Comparison of ENCODE assay signal across 21 cellular contexts in genomic region chr15:85488997-85489396, GRCh38.
DNase-seq lines count a peak whose midpoint lies in the region; ATAC-seq, FAIRE-seq and TF ChIP-seq lines count a peak whose summit lies in the region.
"Had no signal": no experiment of that assay in that cellular context is flagged by ENCODE, and none has a peak within 500 bp of the region (broad histone marks: within the 10 kb centered on the region; RNA-seq: fewer than 3 reads in every experiment).

No MANE protein-coding gene starts in this region.

- no peaks in the 10 kb centered on the region for H3K36me3 ChIP-seq in mammary epithelial cell (ENCODE audit: insufficient read depth, low read length)
- H3K36me3 ChIP-seq: MG63 had no signal

- no peak overlapping the region for H3K9ac ChIP-seq in mammary epithelial cell (ENCODE audit: insufficient read depth, low read length)

- no peaks in the 10 kb centered on the region for H3K9me3 ChIP-seq in mammary epithelial cell (replicated peaks; ENCODE audit: insufficient read depth, low read length)
- H3K9me3 ChIP-seq: Caco-2, gastroesophageal sphincter, MG63, psoas muscle, spleen had no signal

- ATAC-seq in GM19463 (IDR thresholded peaks at IDR 0.05; ENCODE audit: unreplicated experiment) = peak; percentile 42
- ATAC-seq: gastroesophageal sphincter, psoas muscle had no signal

- TF ChIP-seq CTCF in mammary epithelial cell (conservative IDR thresholded peaks at IDR 0.05 in 1 of 2, IDR thresholded peaks at IDR 0.05 in 1 of 2; ENCODE audit: extremely low read depth in 1 of 2, insufficient read depth in 1 of 2, low read depth in 1 of 2, low read length in 2 of 2) = no peak
- no peak for TF ChIP-seq CTCF in D721Med (IDR thresholded peaks at IDR 0.05; ENCODE audit: insufficient read depth, missing control alignments)

- H3K4me1 ChIP-seq in mammary epithelial cell (ENCODE audit: insufficient read depth, low read length) = peaks cover 25% of the 10 kb centered on the region
- H3K4me1 ChIP-seq: psoas muscle had no signal

- CTCF ChIA-PET in mammary epithelial cell (lab: Charles Lee; ENCODE audit: low non-redundant PET) = no interaction called here

- BruUV-seq in mammary epithelial cell (replicated peaks; lab: Mats Ljungman, UMichigan) = no TSS peak

- no peak overlapping the region for H2AFZ ChIP-seq in mammary epithelial cell (ENCODE audit: low read depth, low read length)

- H3K27ac ChIP-seq in mammary epithelial cell (ENCODE audit: insufficient read depth, low read depth, low read length) = peak overlapping the region; percentile 27
- H3K27ac ChIP-seq: cardiac muscle cell, psoas muscle, SK-N-MC, spleen had no signal

- H3K4me2 ChIP-seq in mammary epithelial cell (ENCODE audit: insufficient read depth, low read depth, low read length) = peak overlapping the region; percentile 32

- intact Hi-C loops in mammary epithelial cell (cut with micrococcal nuclease) = loop anchor here (5.0 to 10.0 kb wide), 2 partner anchors 243 to 356 kb away; no protein-coding TSS in a partner anchor

- H3K79me2 ChIP-seq in mammary epithelial cell (ENCODE audit: insufficient read depth, low read length) = peaks cover 94% of the 10 kb centered on the region

- no peak for FAIRE-seq in D721Med (lab: Jason Lieb, UNC)

- in situ Hi-C loops in Caki2 (cut with HindIII; ENCODE audit: low pct_unique_long_range_greater_than_20kb, low sequenced_read_pairs) = no loop called here
- in situ Hi-C loops in mammary epithelial cell (cut with MboI; ENCODE audit: low sequenced_read_pairs in 2 of 2) = loop anchor here (10.0 to 25.0 kb wide), 2 partner anchors 154 to 177 kb away; no protein-coding TSS in a partner anchor

- dilution Hi-C loops in mammary epithelial cell (cut with HindIII; ENCODE audit: low sequenced_read_pairs) = loop anchor here (5.0 kb wide), 1 partner anchor 83 kb away; no protein-coding TSS in a partner anchor

- 6% methylated on average over 1 of the region's 1 CpG for WGBS in mammary epithelial cell (ENCODE audit: low coverage, missing lambda C conversion rate)

- H4K20me1 ChIP-seq in mammary epithelial cell (ENCODE audit: insufficient read depth, low read length) = no peaks in the 10 kb centered on the region

- H3K27me3 ChIP-seq in mammary epithelial cell (ENCODE audit: insufficient read depth, low read length) = no peaks in the 10 kb centered on the region
- H3K27me3 ChIP-seq: cardiac muscle cell, gastroesophageal sphincter, MG63, spleen had no signal

- H3K4me3 ChIP-seq in mammary epithelial cell (replicated peaks in 1 of 3; ENCODE audit: insufficient read depth in 1 of 3, low read depth in 2 of 3, low read length in 3 of 3) = no peak overlapping the region
- H3K4me3 ChIP-seq: cardiac muscle cell, gastroesophageal sphincter, MG63, psoas muscle, SK-N-MC, spleen had no signal

- peak; percentile 37 for DNase-seq in Caki2 (ENCODE audit: low read depth)
- peak; percentile 88 for DNase-seq in mammary epithelial cell
- DNase-seq in renal cortical epithelial cell (ENCODE audit: low read depth) = peak; percentile 56
- DNase-seq in D721Med (ENCODE audit: insufficient read length, low spot score) = no peak
- no peak for DNase-seq in hippocampal formation (lab: John Stamatoyannopoulos, UW)
- no peak for DNase-seq in NK-92 (lab: John Stamatoyannopoulos, UW; ENCODE audit: unreplicated experiment)
- DNase-seq: activated gamma-delta T cell; Caco-2; H9; kidney glomerular epithelial cell; MG63; NCI-H146; NCI-H2171 treated with DMSO at 0.1 percent for 48 hours; NCI-H748 treated with DMSO at 0.1 percent for 48 hours; psoas muscle; spleen; stimulated activated CD8-positive, alpha-beta memory T cell treated with anti-CD3 and anti-CD28 coated beads, Interleukin-4, amount 100 ng/mL, for 48 hours had no signal

Comparison
In these comparisons a context has a peak if more than half of its experiments do, and no peak if none do; other contexts are left out.
1. DNase-seq: peak in Caki2 (single experiment), mammary epithelial cell (single experiment) and renal cortical epithelial cell (single experiment); none in D721Med (single experiment), hippocampal formation (0 of 2) and NK-92 (single experiment).